ENCODE assay signal across 27 cellular contexts in genomic region chr3:162971715-162972114, GRCh38.
"Had no signal": no experiment of that assay in that cellular context is flagged by ENCODE, and none has a peak within 500 bp of the region (broad histone marks: within the 10 kb centered on the region; RNA-seq: fewer than 3 reads in every experiment).

No MANE protein-coding gene starts in this region.

- H3K4me3 ChIP-seq: stomach, suprapubic skin, testis, thoracic aorta, thyroid gland, tibial artery, tibial nerve, transverse colon, upper lobe of left lung, upper lobe of right lung, uterus, vagina had no signal

- H3K36me3 ChIP-seq: stomach, suprapubic skin, thoracic aorta, thyroid gland, tibial artery, tibial nerve, transverse colon, upper lobe of left lung, upper lobe of right lung, uterus, vagina had no signal

- ATAC-seq: stimulated activated effector memory CD8-positive, alpha-beta T cell treated with anti-CD3 and anti-CD28 coated beads, Interleukin-12 subunit alpha, Interleukin-12 subunit beta, amount 100 ng/mL, for 72 hours; stimulated activated memory B cell treated with anti-CD40 and anti-IgM and Interleukin-4, amounts not matched to agents 10 μg/mL and 1 μg/mL and 100 μg/mL, for 72 hours; stimulated activated naive B cell treated with anti-CD40 and anti-IgM and Interleukin-4, amounts not matched to agents 10 μg/mL and 1 μg/mL and 100 μg/mL, for 72 hours; stimulated activated naive CD8-positive, alpha-beta T cell treated with anti-CD3 and anti-CD28 coated beads, Interleukin-15, amount 100 ng/mL, for 72 hours; stimulated activated naive CD8-positive, alpha-beta T cell treated with anti-CD3 and anti-CD28 coated beads, Interleukin-15, Interleukin-2, amounts not matched to agents 100 U/mL and 50 U/mL, for 24 hours; upper lobe of right lung had no signal

- H3K4me1 ChIP-seq: stomach, suprapubic skin, testis, thyroid gland, tibial artery, tibial nerve, transverse colon, upper lobe of left lung, upper lobe of right lung, uterus, vagina had no signal

- H3K27ac ChIP-seq: stomach, suprapubic skin, testis, thoracic aorta, thyroid gland, tibial artery, tibial nerve, transverse colon, upper lobe of left lung, upper lobe of right lung, uterus, vagina had no signal

- H3K27me3 ChIP-seq: stomach, suprapubic skin, testis, thyroid gland, tibial artery, tibial nerve, transverse colon, upper lobe of left lung, upper lobe of right lung, uterus, vagina had no signal

- DNase-seq: stimulated activated CD4-positive, alpha-beta T cell treated with anti-CD3 and anti-CD28 coated beads, Interleukin-2, amount 100 ng/mL, for 48 hours; stimulated activated CD4-positive, alpha-beta T cell treated with anti-CD3 and anti-CD28 coated beads, Interleukin-4, amount 100 ng/mL, for 1 hour; stimulated activated CD4-positive, alpha-beta T cell treated with anti-CD3 and anti-CD28 coated beads, Interleukin-4, amount 100 ng/mL, for 24 hours; stimulated activated CD4-positive, alpha-beta T cell treated with anti-CD3 and anti-CD28 coated beads, Interleukin-4, amount 100 ng/mL, for 4 hours; stimulated activated CD8-positive, alpha-beta memory T cell treated with anti-CD3 and anti-CD28 coated beads, Interleukin-4, amount 100 ng/mL, for 48 hours; stimulated activated naive B cell treated with anti-CD40 and anti-IgM and Interleukin-4, amounts not matched to agents 10 μg/mL and 1 μg/mL and 100 μg/mL, for 72 hours; stimulated activated naive CD4-positive, alpha-beta T cell; stimulated activated naive CD4-positive, alpha-beta T cell treated with Interleukin-2 at 50 U/mL for 16 hours; stimulated activated naive CD8-positive, alpha-beta T cell treated with anti-CD3 and anti-CD28 coated beads, Interleukin-15, amount 100 ng/mL, for 72 hours; stimulated activated naive CD8-positive, alpha-beta T cell treated with anti-CD3 and anti-CD28 coated beads, Interleukin-15, Interleukin-2, amounts not matched to agents 100 U/mL and 50 U/mL, for 24 hours; stomach; substantia nigra; testis; thyroid gland; tibial artery; transverse colon; trophoblast cell; uterus had no signal

- H3K9me3 ChIP-seq: suprapubic skin, testis, thoracic aorta, thyroid gland, tibial artery, transverse colon, upper lobe of left lung, upper lobe of right lung, uterus, vagina had no signal

- FAIRE-seq: urothelium cell line had no signal
